In genomic region chr12:49094966-49095365, GRCh38 we compare ENCODE assay signal across 14 cellular contexts. TPM values are rescaled to one million over a fixed set of nuclear protein-coding genes. Genes with fewer than 3 reads are reported as not detected.
DNase-seq lines count a peak whose midpoint lies in the region; ATAC-seq, FAIRE-seq and TF ChIP-seq lines count a peak whose summit lies in the region.
"Had no signal": no experiment of that assay in that cellular context is flagged by ENCODE, and none has a peak within 500 bp of the region (broad histone marks: within the 10 kb centered on the region; RNA-seq: fewer than 3 reads in every experiment).

No MANE protein-coding gene starts in this region.

- DNase-seq in A549 (ENCODE audit: low read depth in 1 of 2, low spot score in 1 of 2), result no peak
- no peak for DNase-seq in activated CD8-positive, alpha-beta memory T cell treated with anti-CD3 and anti-CD28 coated beads for 24 hours
- DNase-seq in activated CD8-positive, alpha-beta memory T cell treated with anti-CD3 and anti-CD28 coated beads, Interleukin-2, amount 10 ng/mL, durations not matched to agents 7 days and 5 days, result no peak
- DNase-seq: activated CD4-positive, CD25-positive, alpha-beta regulatory T cell treated with anti-CD3 and anti-CD28 coated beads, Interleukin-2, amount 50 U/mL, for 72 hours; activated naive CD8-positive, alpha-beta T cell treated with anti-CD3 and anti-CD28 coated beads, Interleukin-2, amount 50 U/mL, for 24 hours; activated T-cell treated with anti-CD3 and anti-CD28 coated beads for 4 hours; DMS 273 treated with DMSO at 0.1 percent for 48 hours; Kasumi-1; NCI-H1694 had no signal

- no peaks in the 10 kb centered on the region for H4K20me1 ChIP-seq in OCI-LY1 (ENCODE audit: insufficient read depth, low read length)

- no peaks in the 10 kb centered on the region for H3K9me3 Mint-ChIP-seq in activated CD8-positive, alpha-beta memory T cell treated with anti-CD3 and anti-CD28 coated beads, Interleukin-2, amount 10 ng/mL, durations not matched to agents 7 days and 5 days (ENCODE audit: low read depth)
- H3K9me3 Mint-ChIP-seq: activated naive CD8-positive, alpha-beta T cell treated with anti-CD3 and anti-CD28 coated beads, Interleukin-2, amount 50 U/mL, for 24 hours; mesothelial cell of epicardium had no signal

- FAIRE-seq in A549 (lab: Jason Lieb, UNC), result no peak

- no peak for TF ChIP-seq CTCF in A549 (IDR thresholded peaks at IDR 0.05)
- no peak for TF ChIP-seq CTCF in OCI-LY1 (IDR thresholded peaks at IDR 0.05; ENCODE audit: low read length)

- H3K4me1 ChIP-seq in A549 (peaks cover 17% of the 10 kb centered on the region; the same call in 2 of the 3 replicates), OCI-LY1 (ENCODE audit: insufficient read depth, low read length, severe bottlenecking) (peaks cover 16% of the 10 kb centered on the region), iPS-20b (ENCODE audit: insufficient read depth, low read length) (peaks cover 6% of the 10 kb centered on the region; the same call in 1 of the 2 replicates)

- H3K9ac ChIP-seq in OCI-LY1 (ENCODE audit: low read length) (no peak overlapping the region), iPS-20b (ENCODE audit: low read depth, low read length) (no peak overlapping the region)

- H3K4me2 ChIP-seq in A549 (peak overlapping the region; percentile 60), OCI-LY1 (ENCODE audit: low read length) (peak overlapping the region; percentile 39; the same call in 1 of the 2 replicates)

- CTCF ChIA-PET in A549 (lab: Yijun Ruan, JAX), result interaction anchor here (0.8 to 11.5 kb wide), 9 partner anchors 13 to 253 kb away, joined by 3 to 166 read pairs (median 25); partner anchors contain the start of genes LMBR1L and TUBA1B
- CTCF ChIA-PET in activated CD8-positive, alpha-beta memory T cell treated with anti-CD3 and anti-CD28 coated beads, Interleukin-2, amount 10 ng/mL, durations not matched to agents 7 days and 5 days (lab: Charles Lee), result interaction anchor here (0.6 to 11.8 kb wide), 10 partner anchors 8 to 728 kb away, joined by 3 to 222 read pairs (median 10); partner anchors contain the start of genes DDN, LMBR1L, TUBA1A and TUBA1B

- H3K36me3 Mint-ChIP-seq in activated CD8-positive, alpha-beta memory T cell treated with anti-CD3 and anti-CD28 coated beads, Interleukin-2, amount 10 ng/mL, durations not matched to agents 7 days and 5 days, result peaks cover 8% of the 10 kb centered on the region

- no peak for TF ChIP-seq POLR2A in A549 (IDR thresholded peaks at IDR 0.05; ENCODE audit: low read length)

- no peak overlapping the region for H3K27ac Mint-ChIP-seq in activated CD8-positive, alpha-beta memory T cell treated with anti-CD3 and anti-CD28 coated beads, Interleukin-2, amount 10 ng/mL, durations not matched to agents 7 days and 5 days
- H3K27ac Mint-ChIP-seq: activated naive CD8-positive, alpha-beta T cell treated with anti-CD3 and anti-CD28 coated beads, Interleukin-2, amount 50 U/mL, for 24 hours; mesothelial cell of epicardium had no signal

- H3K4me1 Mint-ChIP-seq in activated CD8-positive, alpha-beta memory T cell treated with anti-CD3 and anti-CD28 coated beads, Interleukin-2, amount 10 ng/mL, durations not matched to agents 7 days and 5 days, result peaks cover 36% of the 10 kb centered on the region

- no peaks in the 10 kb centered on the region for H3K79me2 ChIP-seq in OCI-LY1 (ENCODE audit: insufficient read depth, low read length)

- no peaks in the 10 kb centered on the region for H3K9me3 ChIP-seq in A549
- no peaks in the 10 kb centered on the region for H3K9me3 ChIP-seq in OCI-LY1 (ENCODE audit: low read length)
- H3K9me3 ChIP-seq in iPS-20b (ENCODE audit: insufficient read depth, low read depth, low read length), result no peaks in the 10 kb centered on the region
- H3K9me3 ChIP-seq: Peyer's patch had no signal

- H3K36me3 ChIP-seq in OCI-LY1 (ENCODE audit: insufficient read depth, low read length) (peaks cover 20% of the 10 kb centered on the region), iPS-20b (ENCODE audit: insufficient read depth, low read depth, low read length) (peaks cover 13% of the 10 kb centered on the region)

- TF ChIP-seq RAD21 in A549 (conservative IDR thresholded peaks at IDR 0.05 in 1 of 2, IDR thresholded peaks at IDR 0.05 in 1 of 2), result no peak

- H3K27me3 ChIP-seq in OCI-LY1 (ENCODE audit: insufficient read depth, low read length) (no peaks in the 10 kb centered on the region; the same call in none of the 2 replicates), iPS-20b (ENCODE audit: insufficient read depth, low read length) (peaks cover 62% of the 10 kb centered on the region)

- WGBS in A549 (ENCODE audit: missing lambda C conversion rate), result 75% methylated on average over 2 of the region's 2 CpGs

- H3K4me3 ChIP-seq in A549, result no peak overlapping the region
- no peak overlapping the region for H3K4me3 ChIP-seq in OCI-LY1 (ENCODE audit: low read depth, low read length, poor library complexity, severe bottlenecking)
- H3K4me3 ChIP-seq in iPS-20b (ENCODE audit: low read length), result peak overlapping the region; percentile 55; the same call in 1 of the 2 replicates

- no peak overlapping the region for H3K4me3 Mint-ChIP-seq in activated CD8-positive, alpha-beta memory T cell treated with anti-CD3 and anti-CD28 coated beads, Interleukin-2, amount 10 ng/mL, durations not matched to agents 7 days and 5 days
- H3K4me3 Mint-ChIP-seq: activated naive CD8-positive, alpha-beta T cell treated with anti-CD3 and anti-CD28 coated beads, Interleukin-2, amount 50 U/mL, for 24 hours; mesothelial cell of epicardium had no signal

- ATAC-seq in A549, result no peak
- no peak for ATAC-seq in GM19452 (IDR thresholded peaks at IDR 0.05; ENCODE audit: unreplicated experiment)
- ATAC-seq in activated CD8-positive, alpha-beta memory T cell treated with anti-CD3 and anti-CD28 coated beads, Interleukin-2, amount 10 ng/mL, durations not matched to agents 7 days and 5 days, result no peak
- ATAC-seq: activated naive CD8-positive, alpha-beta T cell treated with anti-CD3 and anti-CD28 coated beads, Interleukin-2, amount 50 U/mL, for 24 hours had no signal

- no peak overlapping the region for H2AFZ ChIP-seq in OCI-LY1 (ENCODE audit: low read length)

- no peaks in the 10 kb centered on the region for H3F3A ChIP-seq in OCI-LY1 (ENCODE audit: insufficient read depth, low read length)

- no peak overlapping the region for H3K27ac ChIP-seq in A549
- no peak overlapping the region for H3K27ac ChIP-seq in OCI-LY1 (ENCODE audit: low read depth, low read length, poor library complexity, severe bottlenecking)
- H3K27ac ChIP-seq in iPS-20b (ENCODE audit: low read length), result no peak overlapping the region

- POLR2A ChIA-PET in A549 (lab: Yijun Ruan, JAX), result interaction anchor here (1.0 kb wide), 1 partner anchor 36 kb away, joined by 3 read pairs; no protein-coding TSS in a partner anchor

- no peak for TF ChIP-seq EP300 in A549 (IDR thresholded peaks at IDR 0.05)

- no peaks in the 10 kb centered on the region for H3K9me2 ChIP-seq in OCI-LY1 (ENCODE audit: low read depth, low read length)

- H3K27me3 Mint-ChIP-seq in activated CD8-positive, alpha-beta memory T cell treated with anti-CD3 and anti-CD28 coated beads, Interleukin-2, amount 10 ng/mL, durations not matched to agents 7 days and 5 days, result peaks cover 57% of the 10 kb centered on the region

RNA-seq across cellular contexts. Expression of gene DHH, which starts 0.4 kb away (rescaled TPM):
- polyA plus RNA-seq in A549 (2011; rRNA removed) (not detected in 2 replicates), A549 (2017; fragmentation: RNase III; extraction: RNeasy Plus Mini Kit Qiagen cat#74134 plus additional on column Dnase treatment) (not detected in 3 replicates)
- polyA plus RNA-seq in A549 (2012; cell fraction: cytosol; rRNA removed), result 0.03 TPM in 1 of 2 replicates, not detected in the other
- 0.06 and 0.12 TPM in 2 replicates for polyA plus RNA-seq in A549 (2012; cell fraction: nucleus; rRNA removed)
- not detected in 2 replicates for polyA minus RNA-seq in A549 (2011; rRNA and poly(A)+ RNA removed)
- total RNA-seq in activated CD8-positive, alpha-beta memory T cell treated with anti-CD3 and anti-CD28 coated beads, Interleukin-2, amount 10 ng/mL, durations not matched to agents 7 days and 5 days, result under 1 TPM in 1 of 2 experiments, not detected in 1; 0.15 TPM

RNA-seq across cellular contexts. Expression of gene LMBR1L, which starts 15.7 kb away (rescaled TPM):
- polyA plus RNA-seq in A549 (2011; rRNA removed), result 25.1 and 35.7 TPM in 2 replicates
- polyA plus RNA-seq in A549 (2012; cell fraction: cytosol; rRNA removed), result 22.0 and 24.7 TPM in 2 replicates
- polyA plus RNA-seq in A549 (2012; cell fraction: nucleus; rRNA removed), result 64.9 and 69.6 TPM in 2 replicates
- polyA plus RNA-seq in A549 (2017; fragmentation: RNase III; extraction: RNeasy Plus Mini Kit Qiagen cat#74134 plus additional on column Dnase treatment), result 12.9 to 20.0 TPM (median 16.7 TPM) in 3 replicates
- polyA minus RNA-seq in A549 (2011; rRNA and poly(A)+ RNA removed), result 51.5 and 62.8 TPM in 2 replicates
- 10 to 100 TPM; 46.9 to 53.4 TPM for total RNA-seq in activated CD8-positive, alpha-beta memory T cell treated with anti-CD3 and anti-CD28 coated beads, Interleukin-2, amount 10 ng/mL, durations not matched to agents 7 days and 5 days

RNA-seq across cellular contexts. Expression of gene RHEBL1, which starts 25.2 kb away (rescaled TPM):
- polyA plus RNA-seq in A549 (2011; rRNA removed) (4.0 TPM in 2 replicates), A549 (2017; fragmentation: RNase III; extraction: RNeasy Plus Mini Kit Qiagen cat#74134 plus additional on column Dnase treatment) (1.8 to 2.4 TPM (median 2.1 TPM) in 3 replicates)
- polyA plus RNA-seq in A549 (2012; cell fraction: cytosol; rRNA removed), result 3.6 and 4.9 TPM in 2 replicates
- 3.9 TPM in 2 replicates for polyA plus RNA-seq in A549 (2012; cell fraction: nucleus; rRNA removed)
- polyA minus RNA-seq in A549 (2011; rRNA and poly(A)+ RNA removed), result 3.8 and 4.9 TPM in 2 replicates
- total RNA-seq in activated CD8-positive, alpha-beta memory T cell treated with anti-CD3 and anti-CD28 coated beads, Interleukin-2, amount 10 ng/mL, durations not matched to agents 7 days and 5 days, result 10 to 100 TPM; 14.9 to 15.1 TPM
- total RNA-seq: Peyer's patch had no signal

RNA-seq across cellular contexts. Expression of gene KMT2D, which starts 34.4 kb away (rescaled TPM):
- polyA plus RNA-seq in A549 (2011; rRNA removed) (17.6 and 21.4 TPM in 2 replicates), A549 (2017; fragmentation: RNase III; extraction: RNeasy Plus Mini Kit Qiagen cat#74134 plus additional on column Dnase treatment) (20.0 to 24.8 TPM (median 20.8 TPM) in 3 replicates)
- 31.0 and 32.3 TPM in 2 replicates for polyA plus RNA-seq in A549 (2012; cell fraction: cytosol; rRNA removed)
- polyA plus RNA-seq in A549 (2012; cell fraction: nucleus; rRNA removed), result 88.5 and 94.2 TPM in 2 replicates
- 45.9 and 46.2 TPM in 2 replicates for polyA minus RNA-seq in A549 (2011; rRNA and poly(A)+ RNA removed)
- 100 to 1,000 TPM; 107 to 132 TPM for total RNA-seq in activated CD8-positive, alpha-beta memory T cell treated with anti-CD3 and anti-CD28 coated beads, Interleukin-2, amount 10 ng/mL, durations not matched to agents 7 days and 5 days

RNA-seq across cellular contexts. Expression of gene TUBA1B, which starts 36.2 kb away (rescaled TPM):
- polyA plus RNA-seq in A549 (2011; rRNA removed) (2,708 and 2,745 TPM in 2 replicates), A549 (2017; fragmentation: RNase III; extraction: RNeasy Plus Mini Kit Qiagen cat#74134 plus additional on column Dnase treatment) (2,367 to 2,820 TPM (median 2,590 TPM) in 3 replicates)
- polyA plus RNA-seq in A549 (2012; cell fraction: cytosol; rRNA removed), result 5,875 and 6,626 TPM in 2 replicates
- 4,024 and 4,599 TPM in 2 replicates for polyA plus RNA-seq in A549 (2012; cell fraction: nucleus; rRNA removed)
- polyA minus RNA-seq in A549 (2011; rRNA and poly(A)+ RNA removed), result 2,915 and 3,348 TPM in 2 replicates
- total RNA-seq in activated CD8-positive, alpha-beta memory T cell treated with anti-CD3 and anti-CD28 coated beads, Interleukin-2, amount 10 ng/mL, durations not matched to agents 7 days and 5 days, result 1,000 to 10,000 TPM; 1,970 to 2,009 TPM
